ENCODE assay signal across 13 cellular contexts in the genomic region with DNA sequence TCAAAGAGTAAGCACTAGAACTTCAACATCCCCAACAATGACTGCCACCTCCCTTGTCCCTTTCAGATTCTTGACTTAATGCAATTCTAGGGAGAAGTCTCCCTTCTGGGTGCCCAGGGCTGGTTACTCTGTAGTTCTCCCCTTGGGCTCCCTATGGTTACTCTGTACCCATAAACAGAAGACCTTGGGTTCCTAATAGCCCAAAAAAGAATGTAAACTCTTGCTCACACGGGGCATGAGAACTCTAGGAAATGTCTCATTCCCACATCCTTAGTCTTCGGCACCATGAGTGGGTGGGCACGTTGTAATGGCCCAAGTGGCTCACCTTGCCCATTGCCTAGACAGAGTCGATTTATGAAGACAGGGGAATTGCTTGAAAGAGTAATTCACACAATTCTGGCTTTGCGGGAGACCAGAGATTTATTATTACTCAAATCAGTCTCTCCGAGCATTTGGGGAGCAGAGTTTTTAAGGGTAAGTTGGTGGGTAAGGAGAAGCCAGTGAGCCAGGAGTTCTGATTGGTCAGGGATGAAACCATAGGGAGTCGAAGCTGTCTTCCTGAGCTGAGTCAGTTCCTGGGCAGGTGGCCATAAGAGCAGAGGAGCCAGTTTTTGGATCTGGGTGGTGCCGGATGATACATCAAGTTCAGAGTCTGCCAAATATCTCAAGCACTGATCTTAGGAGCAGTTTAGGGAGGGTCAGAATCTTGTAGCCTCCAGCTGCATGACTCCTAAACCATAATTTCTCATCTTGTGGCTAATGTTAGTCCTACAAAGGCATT.
DNase-seq lines count a peak whose midpoint lies in the region; ATAC-seq and TF ChIP-seq lines count a peak whose summit lies in the region.
"Had no signal": no experiment of that assay in that cellular context is flagged by ENCODE, and none has a peak within 500 bp of the region (broad histone marks: within the 10 kb centered on the region; RNA-seq: fewer than 3 reads in every experiment).

No MANE protein-coding gene starts in this region.

- in situ Hi-C loops in GM23248 (cut with MboI), result no loop called here

- peak overlapping the region; percentile 43 for H3K9ac ChIP-seq in GM23248

- POLR2A ChIA-PET in RWPE1 (lab: Yijun Ruan, JAX; ENCODE audit: low non-redundant PET), result no interaction called here

- intact Hi-C loops in activated T-helper 2 cell treated with anti-CD3 and anti-CD28 coated beads, Interferon-gamma antibody, Interleukin-2, Interleukin-4, amounts not matched to agents 10 μg/mL and 5 μg/mL and 100 μg/mL, durations not matched to agents 14 hours and 24 hours and 36 hours (cut with micrococcal nuclease), result no loop called here

- H3K4me1 ChIP-seq in GM23248 (ENCODE audit: insufficient read depth), result peaks cover 32% of the 10 kb centered on the region
- H3K4me1 ChIP-seq: ascending aorta had no signal

- no peaks in the 10 kb centered on the region for H3K27me3 ChIP-seq in GM23248 (replicated peaks; ENCODE audit: insufficient read depth)
- H3K27me3 ChIP-seq: ascending aorta had no signal

- peak overlapping the region; percentile 76 for H3K4me2 ChIP-seq in GM23248 (ENCODE audit: unreplicated experiment)

- H4K20me1 ChIP-seq in GM23248 (ENCODE audit: insufficient read depth), result no peaks in the 10 kb centered on the region

- CTCF ChIA-PET in RWPE1 (lab: Yijun Ruan, JAX), result interaction anchor here (0.5 to 2.4 kb wide), 2 partner anchors 46 to 465 kb away, joined by 3 to 6 read pairs; no protein-coding TSS in a partner anchor

- H3K79me2 ChIP-seq in GM23248 (ENCODE audit: insufficient read depth), result no peaks in the 10 kb centered on the region

- no peaks in the 10 kb centered on the region for H3K9me3 ChIP-seq in GM23248 (ENCODE audit: low read depth)
- H3K9me3 ChIP-seq: ascending aorta had no signal

- H3F3A ChIP-seq in GM23248 (ENCODE audit: insufficient read depth), result peaks cover 39% of the 10 kb centered on the region

- 4 to 5% methylated on average over 8 of the region's 8 CpGs for WGBS in GM23248 (ENCODE audit: low coverage in 1 of 2, low lambda C conversion rate in 2 of 2, missing lambda C conversion rate in 2 of 2), 2 experiments

- H3K4me3 Mint-ChIP-seq in activated T-helper 2 cell treated with anti-CD3 and anti-CD28 coated beads, Interferon-gamma antibody, Interleukin-2, Interleukin-4, amounts not matched to agents 10 μg/mL and 5 μg/mL and 100 μg/mL, durations not matched to agents 14 hours and 24 hours and 36 hours (ENCODE audit: low read depth), result no peak overlapping the region
- H3K4me3 Mint-ChIP-seq: nephron had no signal

- H3K27ac ChIP-seq in GM23248 (peak overlapping the region; percentile 89), RWPE1 (peak overlapping the region; percentile 74)
- H3K27ac ChIP-seq: ascending aorta had no signal

- peaks cover 8% of the 10 kb centered on the region for H3K9me3 Mint-ChIP-seq in activated T-helper 2 cell treated with anti-CD3 and anti-CD28 coated beads, Interferon-gamma antibody, Interleukin-2, Interleukin-4, amounts not matched to agents 10 μg/mL and 5 μg/mL and 100 μg/mL, durations not matched to agents 14 hours and 24 hours and 36 hours
- H3K9me3 Mint-ChIP-seq in activated naive CD4-positive, alpha-beta T cell treated with anti-CD3 and anti-CD28 coated beads, Interleukin-2, amount 50 U/mL, for 72 hours, result peaks cover 0 to 23% of the 10 kb centered on the region in 2 donors
- H3K9me3 Mint-ChIP-seq: nephron had no signal

- TF ChIP-seq CTCF in RWPE1 (conservative IDR thresholded peaks at IDR 0.05; ENCODE audit: low read depth) (no peak), fibroblast of the aortic adventitia (IDR thresholded peaks at IDR 0.05; ENCODE audit: insufficient read depth, low read length) (no peak)

- peaks cover 16% of the 10 kb centered on the region for H3K27me3 Mint-ChIP-seq in activated T-helper 2 cell treated with anti-CD3 and anti-CD28 coated beads, Interferon-gamma antibody, Interleukin-2, Interleukin-4, amounts not matched to agents 10 μg/mL and 5 μg/mL and 100 μg/mL, durations not matched to agents 14 hours and 24 hours and 36 hours (ENCODE audit: low read depth)

- no peak overlapping the region for H3K27ac Mint-ChIP-seq in activated T-helper 2 cell treated with anti-CD3 and anti-CD28 coated beads, Interferon-gamma antibody, Interleukin-2, Interleukin-4, amounts not matched to agents 10 μg/mL and 5 μg/mL and 100 μg/mL, durations not matched to agents 14 hours and 24 hours and 36 hours
- H3K27ac Mint-ChIP-seq in activated naive CD4-positive, alpha-beta T cell treated with anti-CD3 and anti-CD28 coated beads, Interleukin-2, amount 50 U/mL, for 72 hours, result no peak overlapping the region
- H3K27ac Mint-ChIP-seq: nephron had no signal

- H3K36me3 ChIP-seq in GM23248 (ENCODE audit: low read depth), result no peaks in the 10 kb centered on the region
- H3K36me3 ChIP-seq: ascending aorta had no signal

- no peak for ATAC-seq in activated naive CD4-positive, alpha-beta T cell treated with anti-CD3 and anti-CD28 coated beads, Interleukin-2, amount 50 U/mL, for 72 hours

- H3K4me3 ChIP-seq in GM23248 (peak overlapping the region; percentile 46), fibroblast of the aortic adventitia (ENCODE audit: low read depth, low read length) (no peak overlapping the region)
- H3K4me3 ChIP-seq: ascending aorta had no signal

- H3K36me3 Mint-ChIP-seq in activated T-helper 2 cell treated with anti-CD3 and anti-CD28 coated beads, Interferon-gamma antibody, Interleukin-2, Interleukin-4, amounts not matched to agents 10 μg/mL and 5 μg/mL and 100 μg/mL, durations not matched to agents 14 hours and 24 hours and 36 hours (ENCODE audit: low read depth), result no peaks in the 10 kb centered on the region
- H3K36me3 Mint-ChIP-seq in activated naive CD4-positive, alpha-beta T cell treated with anti-CD3 and anti-CD28 coated beads, Interleukin-2, amount 50 U/mL, for 72 hours, result peaks cover 0 to 17% of the 10 kb centered on the region in 2 donors

- H3K4me1 Mint-ChIP-seq in activated T-helper 2 cell treated with anti-CD3 and anti-CD28 coated beads, Interferon-gamma antibody, Interleukin-2, Interleukin-4, amounts not matched to agents 10 μg/mL and 5 μg/mL and 100 μg/mL, durations not matched to agents 14 hours and 24 hours and 36 hours (ENCODE audit: low read depth), result no peaks in the 10 kb centered on the region
- H3K4me1 Mint-ChIP-seq: nephron had no signal

- H3K9me2 ChIP-seq in GM23248 (ENCODE audit: insufficient read depth), result no peaks in the 10 kb centered on the region

- DNase-seq in GM23248 (peak; percentile 98), RWPE1 (ENCODE audit: low spot score) (peak; percentile 85), fibroblast of the aortic adventitia (ENCODE audit: low read depth) (peak; percentile 98), smooth muscle cell of the brain vasculature (ENCODE audit: low read depth, low spot score) (peak; percentile 21), NOMO-1 treated with dmso at 0.1 percent for 144 hours (lab: John Stamatoyannopoulos, UW; ENCODE audit: unreplicated experiment) (no peak)
- DNase-seq in activated T-helper 2 cell treated with anti-CD3 and anti-CD28 coated beads, Interferon-gamma antibody, Interleukin-2, Interleukin-4, amounts not matched to agents 10 μg/mL and 5 μg/mL and 100 μg/mL, durations not matched to agents 14 hours and 24 hours and 36 hours (ENCODE audit: low spot score), result no peak
- no peak for DNase-seq in activated naive CD4-positive, alpha-beta T cell treated with anti-CD3 and anti-CD28 coated beads, Interleukin-2, amount 50 U/mL, for 72 hours (ENCODE audit: low spot score in 2 of 2)
- DNase-seq: DMS53; NCI-H2029; stimulated activated CD4-positive, alpha-beta T cell treated with anti-CD3 and anti-CD28 coated beads, Interleukin-12 subunit alpha, Interleukin-12 subunit beta, amount 100 ng/mL, for 4 hours; stimulated activated CD8-positive, alpha-beta memory T cell treated with anti-CD3 and anti-CD28 coated beads, Interleukin-4, amount 100 ng/mL, for 48 hours had no signal

- H2AFZ ChIP-seq in GM23248, result peak overlapping the region; percentile 70

Comparison
In these comparisons a context has a peak if more than half of its experiments do, and no peak if none do; other contexts are left out.
1. DNase-seq: peak in GM23248 (single experiment), RWPE1 (single experiment), fibroblast of the aortic adventitia (single experiment) and smooth muscle cell of the brain vasculature (single experiment); none in NOMO-1 treated with dmso at 0.1 percent for 144 hours (single experiment), activated T-helper 2 cell treated with anti-CD3 and anti-CD28 coated beads, Interferon-gamma antibody, Interleukin-2, Interleukin-4, amounts not matched to agents 10 μg/mL and 5 μg/mL and 100 μg/mL, durations not matched to agents 14 hours and 24 hours and 36 hours (single experiment) and activated naive CD4-positive, alpha-beta T cell treated with anti-CD3 and anti-CD28 coated beads, Interleukin-2, amount 50 U/mL, for 72 hours (0 of 2).